ENCODE assay signal across 2 cellular contexts in the genomic region with DNA sequence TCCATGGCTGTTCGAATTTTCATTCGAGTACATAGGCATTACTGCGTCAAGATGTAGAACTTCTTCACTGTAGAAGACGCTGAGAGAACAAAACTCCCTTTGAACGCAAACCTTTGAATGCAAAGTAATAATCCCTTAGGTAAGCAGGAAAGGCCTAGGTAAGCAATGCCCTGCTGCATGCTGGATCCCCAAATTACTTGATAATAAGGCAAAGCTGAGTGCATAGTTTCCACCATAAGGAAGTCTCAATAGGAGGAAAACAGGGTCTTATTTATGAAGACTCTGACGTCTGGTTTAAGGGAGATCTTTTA.
TF ChIP-seq lines count a peak whose summit lies in the region.

No MANE protein-coding gene starts in this region.

TF ChIP-seq in WTC11, 78 proteins besides CTCF, POLR2A, EP300 and RAD21:
- TF ChIP-seq, protein P1, sequence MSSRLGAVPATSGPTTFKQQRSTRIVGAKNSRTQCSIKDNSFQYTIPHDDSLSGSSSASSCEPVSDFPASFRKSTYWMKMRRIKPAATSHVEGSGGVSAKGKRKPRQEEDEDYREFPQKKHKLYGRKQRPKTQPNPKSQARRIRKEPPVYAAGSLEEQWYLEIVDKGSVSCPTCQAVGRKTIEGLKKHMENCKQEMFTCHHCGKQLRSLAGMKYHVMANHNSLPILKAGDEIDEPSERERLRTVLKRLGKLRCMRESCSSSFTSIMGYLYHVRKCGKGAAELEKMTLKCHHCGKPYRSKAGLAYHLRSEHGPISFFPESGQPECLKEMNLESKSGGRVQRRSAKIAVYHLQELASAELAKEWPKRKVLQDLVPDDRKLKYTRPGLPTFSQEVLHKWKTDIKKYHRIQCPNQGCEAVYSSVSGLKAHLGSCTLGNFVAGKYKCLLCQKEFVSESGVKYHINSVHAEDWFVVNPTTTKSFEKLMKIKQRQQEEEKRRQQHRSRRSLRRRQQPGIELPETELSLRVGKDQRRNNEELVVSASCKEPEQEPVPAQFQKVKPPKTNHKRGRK (CRISPR knock-in tag; IDR thresholded peaks at IDR 0.05; ENCODE audit: borderline replicate concordance), result no peak
- TF ChIP-seq GABPB1 (CRISPR knock-in tag; IDR thresholded peaks at IDR 0.05) (no peak), NFATC4 (CRISPR knock-in tag; IDR thresholded peaks at IDR 0.05) (no peak), TEAD1 (CRISPR knock-in tag; IDR thresholded peaks at IDR 0.05) (no peak)
- TF ChIP-seq, protein P2, sequence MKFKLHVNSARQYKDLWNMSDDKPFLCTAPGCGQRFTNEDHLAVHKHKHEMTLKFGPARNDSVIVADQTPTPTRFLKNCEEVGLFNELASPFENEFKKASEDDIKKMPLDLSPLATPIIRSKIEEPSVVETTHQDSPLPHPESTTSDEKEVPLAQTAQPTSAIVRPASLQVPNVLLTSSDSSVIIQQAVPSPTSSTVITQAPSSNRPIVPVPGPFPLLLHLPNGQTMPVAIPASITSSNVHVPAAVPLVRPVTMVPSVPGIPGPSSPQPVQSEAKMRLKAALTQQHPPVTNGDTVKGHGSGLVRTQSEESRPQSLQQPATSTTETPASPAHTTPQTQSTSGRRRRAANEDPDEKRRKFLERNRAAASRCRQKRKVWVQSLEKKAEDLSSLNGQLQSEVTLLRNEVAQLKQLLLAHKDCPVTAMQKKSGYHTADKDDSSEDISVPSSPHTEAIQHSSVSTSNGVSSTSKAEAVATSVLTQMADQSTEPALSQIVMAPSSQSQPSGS (CRISPR knock-in tag; IDR thresholded peaks at IDR 0.05; ENCODE audit: borderline replicate concordance, low read depth), result no peak
- TF ChIP-seq, protein P3, sequence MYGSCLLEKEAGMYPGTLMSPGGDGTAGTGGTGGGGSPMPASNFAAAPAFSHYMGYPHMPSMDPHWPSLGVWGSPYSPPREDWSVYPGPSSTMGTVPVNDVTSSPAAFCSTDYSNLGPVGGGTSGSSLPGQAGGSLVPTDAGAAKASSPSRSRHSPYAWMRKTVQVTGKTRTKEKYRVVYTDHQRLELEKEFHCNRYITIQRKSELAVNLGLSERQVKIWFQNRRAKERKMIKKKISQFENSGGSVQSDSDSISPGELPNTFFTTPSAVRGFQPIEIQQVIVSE (CRISPR knock-in tag; IDR thresholded peaks at IDR 0.05; ENCODE audit: borderline replicate concordance), result no peak

TF ChIP-seq in neural cell, 6 proteins besides CTCF, POLR2A, EP300 and RAD21 (continued from another document):
- TF ChIP-seq REST (IDR thresholded peaks at IDR 0.05; ENCODE audit: borderline replicate concordance) (no peak), MXI1 (conservative IDR thresholded peaks at IDR 0.05; ENCODE audit: poor library complexity, severe bottlenecking) (no peak), EZH2 (IDR thresholded peaks at IDR 0.05; ENCODE audit: borderline replicate concordance, insufficient read depth, low read length, poor library complexity, severe bottlenecking) (no peak)
